ENCODE assay signal across 29 cellular contexts in genomic region chr7:90326500-90326899, GRCh38. TPM values are rescaled to one million over a fixed set of nuclear protein-coding genes. Genes with fewer than 3 reads are reported as not detected.
"Had no signal": no experiment of that assay in that cellular context is flagged by ENCODE, and none has a peak within 500 bp of the region (broad histone marks: within the 10 kb centered on the region; RNA-seq: fewer than 3 reads in every experiment).

No MANE protein-coding gene starts in this region.

- H3K4me3 Mint-ChIP-seq: mesothelial cell of epicardium; naive thymus-derived CD4-positive, alpha-beta T cell; natural killer cell treated with Interleukin-12 subunit alpha and Interleukin-12 subunit beta and Interleukin-15 and Interleukin-18, amount 100 ng/mL, for 72 hours; stimulated activated naive B cell treated with anti-CD40 and anti-IgM and Interleukin-4, amounts not matched to agents 10 μg/mL and 1 μg/mL and 100 μg/mL, for 72 hours had no signal

- H3K36me3 Mint-ChIP-seq: mesothelial cell of epicardium; naive thymus-derived CD4-positive, alpha-beta T cell; natural killer cell treated with Interleukin-12 subunit alpha and Interleukin-12 subunit beta and Interleukin-15 and Interleukin-18, amount 100 ng/mL, for 72 hours; stimulated activated naive B cell treated with anti-CD40 and anti-IgM and Interleukin-4, amounts not matched to agents 10 μg/mL and 1 μg/mL and 100 μg/mL, for 72 hours had no signal

- H3K4me1 ChIP-seq: left ventricle myocardium inferior, prostate gland, testis, thyroid gland, transverse colon, vagina had no signal

- H3K4me3 ChIP-seq: left ventricle myocardium inferior, lung, mucosa of descending colon, ovary, prostate gland, sigmoid colon, spleen, stomach, testis, thyroid gland, transverse colon, upper lobe of left lung, vagina had no signal

- H3K27me3 ChIP-seq: ovary, testis, vagina had no signal

- DNase-seq: islet precursor cell; left ventricle myocardium inferior; mesendoderm; mucosa of descending colon; naive thymus-derived CD4-positive, alpha-beta T cell; ovary; retina; right cardiac atrium; sigmoid colon; small intestine; spleen; stimulated activated CD4-positive, alpha-beta T cell treated with anti-CD3 and anti-CD28 coated beads, Interleukin-2, amount 100 ng/mL, for 24 hours; stimulated activated CD4-positive, alpha-beta T cell treated with anti-CD3 and anti-CD28 coated beads, Interleukin-4, amount 100 ng/mL, for 1 hour; stimulated activated naive B cell treated with anti-CD40 and anti-IgM and Interleukin-4, amounts not matched to agents 10 μg/mL and 1 μg/mL and 100 μg/mL, for 72 hours; stimulated activated naive CD8-positive, alpha-beta T cell treated with anti-CD3 and anti-CD28 coated beads, Interleukin-15, Interleukin-2, amounts not matched to agents 100 U/mL and 50 U/mL, for 24 hours; stomach; testis; thyroid gland; transverse colon; upper lobe of left lung had no signal

- H3K27ac Mint-ChIP-seq: mesothelial cell of epicardium; naive thymus-derived CD4-positive, alpha-beta T cell; natural killer cell treated with Interleukin-12 subunit alpha and Interleukin-12 subunit beta and Interleukin-15 and Interleukin-18, amount 100 ng/mL, for 72 hours; stimulated activated naive B cell treated with anti-CD40 and anti-IgM and Interleukin-4, amounts not matched to agents 10 μg/mL and 1 μg/mL and 100 μg/mL, for 72 hours had no signal

- H3K27ac ChIP-seq: left ventricle myocardium inferior, ovary, prostate gland, sigmoid colon, spleen, stomach, testis, thyroid gland, transverse colon, upper lobe of left lung, vagina had no signal

- H3K9me3 ChIP-seq: left ventricle myocardium inferior, mucosa of descending colon, ovary, prostate gland, sigmoid colon, spleen, stomach, testis, thyroid gland, transverse colon, upper lobe of left lung, vagina had no signal

- FAIRE-seq: small intestine had no signal

- H3K9me3 Mint-ChIP-seq: mesothelial cell of epicardium; naive thymus-derived CD4-positive, alpha-beta T cell; natural killer cell treated with Interleukin-12 subunit alpha and Interleukin-12 subunit beta and Interleukin-15 and Interleukin-18, amount 100 ng/mL, for 72 hours had no signal

- H3K36me3 ChIP-seq: left ventricle myocardium inferior, ovary, prostate gland, sigmoid colon, spleen, stomach, thyroid gland, transverse colon, upper lobe of left lung, vagina had no signal

RNA-seq across cellular contexts. Expression of gene FAM237B, which starts 5.4 kb away (rescaled TPM):
- total RNA-seq: kidney epithelial cell; left ventricle myocardium inferior; lower leg skin; lung; mesothelial cell of epicardium; mucosa of descending colon; myocyte; naive thymus-derived CD4-positive, alpha-beta T cell; natural killer cell treated with Interleukin-12 subunit alpha and Interleukin-12 subunit beta and Interleukin-15 and Interleukin-18, amount 100 ng/mL, for 72 hours; ovary; prostate gland; right cardiac atrium; sigmoid colon; spleen; stomach; testis; thyroid gland; transverse colon; urinary bladder; vagina had no signal
